1 cellular context compared by ENCODE assay signal in the genomic region with DNA sequence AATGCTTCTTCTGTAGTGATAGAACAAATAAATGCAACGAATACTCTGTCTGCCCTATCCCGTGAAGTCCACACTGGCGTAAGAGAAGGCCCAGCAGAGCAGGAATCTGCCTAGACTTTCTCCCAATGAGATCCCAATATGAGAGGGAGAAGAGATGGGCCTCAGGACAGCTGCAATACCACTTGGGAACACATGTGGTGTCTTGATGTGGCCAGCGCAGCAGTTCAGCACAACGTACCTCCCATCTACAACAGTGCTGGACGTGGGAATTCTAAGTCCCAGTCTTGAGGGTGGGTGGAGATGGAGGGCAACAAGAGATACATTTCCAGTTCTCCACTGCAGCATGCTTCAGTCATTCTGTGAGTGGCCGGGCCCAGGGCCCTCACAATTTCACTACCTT.
TF ChIP-seq lines count a peak whose summit lies in the region.

No MANE protein-coding gene starts in this region.

TF ChIP-seq in GM23338, 12 proteins besides CTCF, POLR2A, EP300 and RAD21 (continued from another document):
- TF ChIP-seq, protein P1, sequence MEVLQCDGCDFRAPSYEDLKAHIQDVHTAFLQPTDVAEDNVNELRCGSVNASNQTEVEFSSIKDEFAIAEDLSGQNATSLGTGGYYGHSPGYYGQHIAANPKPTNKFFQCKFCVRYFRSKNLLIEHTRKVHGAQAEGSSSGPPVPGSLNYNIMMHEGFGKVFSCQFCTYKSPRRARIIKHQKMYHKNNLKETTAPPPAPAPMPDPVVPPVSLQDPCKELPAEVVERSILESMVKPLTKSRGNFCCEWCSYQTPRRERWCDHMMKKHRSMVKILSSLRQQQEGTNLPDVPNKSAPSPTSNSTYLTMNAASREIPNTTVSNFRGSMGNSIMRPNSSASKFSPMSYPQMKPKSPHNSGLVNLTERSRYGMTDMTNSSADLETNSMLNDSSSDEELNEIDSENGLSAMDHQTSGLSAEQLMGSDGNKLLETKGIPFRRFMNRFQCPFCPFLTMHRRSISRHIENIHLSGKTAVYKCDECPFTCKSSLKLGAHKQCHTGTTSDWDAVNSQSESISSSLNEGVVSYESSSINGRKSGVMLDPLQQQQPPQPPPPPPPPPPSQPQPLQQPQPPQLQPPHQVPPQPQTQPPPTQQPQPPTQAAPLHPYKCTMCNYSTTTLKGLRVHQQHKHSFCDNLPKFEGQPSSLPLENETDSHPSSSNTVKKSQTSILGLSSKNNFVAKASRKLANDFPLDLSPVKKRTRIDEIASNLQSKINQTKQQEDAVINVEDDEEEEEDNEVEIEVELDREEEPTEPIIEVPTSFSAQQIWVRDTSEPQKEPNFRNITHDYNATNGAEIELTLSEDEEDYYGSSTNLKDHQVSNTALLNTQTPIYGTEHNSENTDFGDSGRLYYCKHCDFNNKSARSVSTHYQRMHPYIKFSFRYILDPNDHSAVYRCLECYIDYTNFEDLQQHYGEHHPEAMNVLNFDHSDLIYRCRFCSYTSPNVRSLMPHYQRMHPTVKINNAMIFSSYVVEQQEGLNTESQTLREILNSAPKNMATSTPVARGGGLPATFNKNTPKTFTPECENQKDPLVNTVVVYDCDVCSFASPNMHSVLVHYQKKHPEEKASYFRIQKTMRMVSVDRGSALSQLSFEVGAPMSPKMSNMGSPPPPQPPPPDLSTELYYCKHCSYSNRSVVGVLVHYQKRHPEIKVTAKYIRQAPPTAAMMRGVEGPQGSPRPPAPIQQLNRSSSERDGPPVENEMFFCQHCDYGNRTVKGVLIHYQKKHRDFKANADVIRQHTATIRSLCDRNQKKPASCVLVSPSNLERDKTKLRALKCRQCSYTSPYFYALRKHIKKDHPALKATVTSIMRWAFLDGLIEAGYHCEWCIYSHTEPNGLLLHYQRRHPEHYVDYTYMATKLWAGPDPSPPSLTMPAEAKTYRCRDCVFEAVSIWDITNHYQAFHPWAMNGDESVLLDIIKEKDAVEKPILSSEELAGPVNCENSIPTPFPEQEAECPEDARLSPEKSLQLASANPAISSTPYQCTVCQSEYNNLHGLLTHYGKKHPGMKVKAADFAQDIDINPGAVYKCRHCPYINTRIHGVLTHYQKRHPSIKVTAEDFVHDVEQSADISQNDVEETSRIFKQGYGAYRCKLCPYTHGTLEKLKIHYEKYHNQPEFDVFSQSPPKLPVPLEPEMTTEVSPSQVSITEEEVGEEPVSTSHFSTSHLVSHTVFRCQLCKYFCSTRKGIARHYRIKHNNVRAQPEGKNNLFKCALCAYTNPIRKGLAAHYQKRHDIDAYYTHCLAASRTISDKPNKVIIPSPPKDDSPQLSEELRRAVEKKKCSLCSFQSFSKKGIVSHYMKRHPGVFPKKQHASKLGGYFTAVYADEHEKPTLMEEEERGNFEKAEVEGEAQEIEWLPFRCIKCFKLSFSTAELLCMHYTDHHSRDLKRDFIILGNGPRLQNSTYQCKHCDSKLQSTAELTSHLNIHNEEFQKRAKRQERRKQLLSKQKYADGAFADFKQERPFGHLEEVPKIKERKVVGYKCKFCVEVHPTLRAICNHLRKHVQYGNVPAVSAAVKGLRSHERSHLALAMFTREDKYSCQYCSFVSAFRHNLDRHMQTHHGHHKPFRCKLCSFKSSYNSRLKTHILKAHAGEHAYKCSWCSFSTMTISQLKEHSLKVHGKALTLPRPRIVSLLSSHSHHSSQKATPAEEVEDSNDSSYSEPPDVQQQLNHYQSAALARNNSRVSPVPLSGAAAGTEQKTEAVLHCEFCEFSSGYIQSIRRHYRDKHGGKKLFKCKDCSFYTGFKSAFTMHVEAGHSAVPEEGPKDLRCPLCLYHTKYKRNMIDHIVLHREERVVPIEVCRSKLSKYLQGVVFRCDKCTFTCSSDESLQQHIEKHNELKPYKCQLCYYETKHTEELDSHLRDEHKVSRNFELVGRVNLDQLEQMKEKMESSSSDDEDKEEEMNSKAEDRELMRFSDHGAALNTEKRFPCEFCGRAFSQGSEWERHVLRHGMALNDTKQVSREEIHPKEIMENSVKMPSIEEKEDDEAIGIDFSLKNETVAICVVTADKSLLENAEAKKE (CRISPR knock-in tag; IDR thresholded peaks at IDR 0.05), result no peak
- TF ChIP-seq NANOG (IDR thresholded peaks at IDR 0.05; ENCODE audit: borderline replicate concordance), result no peak
